16 cellular contexts compared by ENCODE assay signal in genomic region chr1:59018860-59019259, GRCh38.
DNase-seq lines count a peak whose midpoint lies in the region; ATAC-seq, FAIRE-seq and TF ChIP-seq lines count a peak whose summit lies in the region.
"Had no signal": no experiment of that assay in that cellular context is flagged by ENCODE, and none has a peak within 500 bp of the region (broad histone marks: within the 10 kb centered on the region; RNA-seq: fewer than 3 reads in every experiment).

No MANE protein-coding gene starts in this region.

- no peaks in the 10 kb centered on the region for H3K27me3 Mint-ChIP-seq in activated CD4-positive, alpha-beta T cell treated with anti-CD3 and anti-CD28 coated beads for 36 hours
- no peaks in the 10 kb centered on the region for H3K27me3 Mint-ChIP-seq in IgD-negative memory B cell
- H3K27me3 Mint-ChIP-seq: type B pancreatic cell had no signal

- POLR2A ChIA-PET in activated CD4-positive, alpha-beta T cell treated with anti-CD3 and anti-CD28 coated beads for 36 hours (lab: Charles Lee) = no interaction called here

- peak overlapping the region; percentile 88 for H3K27ac Mint-ChIP-seq in activated CD4-positive, alpha-beta T cell treated with anti-CD3 and anti-CD28 coated beads for 36 hours
- peak overlapping the region in 2 of 3 donors; percentile 28 to 87 for H3K27ac Mint-ChIP-seq in IgD-negative memory B cell
- H3K27ac Mint-ChIP-seq: type B pancreatic cell had no signal

- no peak overlapping the region for H3K4me3 Mint-ChIP-seq in activated CD4-positive, alpha-beta T cell treated with anti-CD3 and anti-CD28 coated beads for 36 hours
- peak overlapping the region in 1 of 4 donors; percentile 19 for H3K4me3 Mint-ChIP-seq in IgD-negative memory B cell
- H3K4me3 Mint-ChIP-seq: CD14-positive monocyte, type B pancreatic cell had no signal

- WGBS in psoas muscle, 3 donors = 31 to 46% (median 38%) methylated on average over 7 of the region's 7 CpGs

- H3K4me3 ChIP-seq in psoas muscle (no peak overlapping the region), kidney (ENCODE audit: low read length in 2 of 2) (no peak overlapping the region)
- H3K4me3 ChIP-seq: pancreas, smooth muscle cell had no signal

- intact Hi-C loops in activated CD4-positive, alpha-beta T cell treated with anti-CD3 and anti-CD28 coated beads for 36 hours (cut with DNase I, micrococcal nuclease) = no loop called here
- intact Hi-C loops in Right ventricle myocardium inferior (cut with DNase I) = loop anchor here (1.0 to 5.0 kb wide), 2 partner anchors 24 to 47 kb away; no protein-coding TSS in a partner anchor
- intact Hi-C loops in psoas muscle (cut with DNase I) = loop anchor here in 1 of 2 donors (5.0 kb wide), 3 partner anchors 47 to 128 kb away; no protein-coding TSS in a partner anchor
- intact Hi-C loops in kidney (cut with DNase I) = no loop called here

- ATAC-seq in activated CD4-positive, alpha-beta T cell treated with anti-CD3 and anti-CD28 coated beads for 36 hours = no peak
- ATAC-seq in Right ventricle myocardium inferior = peak; percentile 85
- ATAC-seq in psoas muscle = peak; percentile 91 to 94 (median 94)

- H3K36me3 ChIP-seq in psoas muscle (ENCODE audit: insufficient read depth in 1 of 2, low read depth in 1 of 2) (no peaks in the 10 kb centered on the region), kidney (ENCODE audit: control insufficient read depth in 1 of 2, insufficient read depth in 2 of 2, low read length in 2 of 2) (no peaks in the 10 kb centered on the region)
- H3K36me3 ChIP-seq: pancreas had no signal

- no peaks in the 10 kb centered on the region for H3K27me3 ChIP-seq in psoas muscle (ENCODE audit: insufficient read depth in 3 of 3, low read length in 2 of 3)
- H3K27me3 ChIP-seq: pancreas had no signal

- H3K4me1 ChIP-seq in psoas muscle (peaks cover 37% of the 10 kb centered on the region), kidney (ENCODE audit: control insufficient read depth in 1 of 2, insufficient read depth in 1 of 2, low read depth in 1 of 2, low read length in 2 of 2) (peaks cover 6 to 13% of the 10 kb centered on the region in 2 donors)

- H3K27ac ChIP-seq in psoas muscle (peak overlapping the region; percentile 83), kidney (ENCODE audit: low read depth in 2 of 2, low read length in 2 of 2) (no peak overlapping the region)

- no peaks in the 10 kb centered on the region for H3K9me3 ChIP-seq in psoas muscle
- H3K9me3 ChIP-seq in kidney (ENCODE audit: control insufficient read depth in 1 of 2, low read length in 2 of 2) = no peaks in the 10 kb centered on the region
- H3K9me3 ChIP-seq: pancreas had no signal

- H3K36me3 Mint-ChIP-seq in activated CD4-positive, alpha-beta T cell treated with anti-CD3 and anti-CD28 coated beads for 36 hours (ENCODE audit: low read depth) = peaks cover 3% of the 10 kb centered on the region
- peaks cover 2% of the 10 kb centered on the region for H3K36me3 Mint-ChIP-seq in IgD-negative memory B cell
- H3K36me3 Mint-ChIP-seq: CD14-positive monocyte had no signal

- H3K4me1 Mint-ChIP-seq in activated CD4-positive, alpha-beta T cell treated with anti-CD3 and anti-CD28 coated beads for 36 hours = peaks cover 23% of the 10 kb centered on the region
- peaks cover 24 to 44% (median 35%) of the 10 kb centered on the region in 3 donors for H3K4me1 Mint-ChIP-seq in IgD-negative memory B cell

- H3K9me3 Mint-ChIP-seq in activated CD4-positive, alpha-beta T cell treated with anti-CD3 and anti-CD28 coated beads for 36 hours (ENCODE audit: low read depth) = peaks cover 9% of the 10 kb centered on the region
- no peaks in the 10 kb centered on the region for H3K9me3 Mint-ChIP-seq in IgD-negative memory B cell
- H3K9me3 Mint-ChIP-seq: type B pancreatic cell had no signal

- CTCF ChIA-PET in activated CD4-positive, alpha-beta T cell treated with anti-CD3 and anti-CD28 coated beads for 36 hours (lab: Charles Lee) = interaction anchor here (0.6 kb wide), 2 partner anchors 69 to 161 kb away, joined by 3 read pairs; no protein-coding TSS in a partner anchor

- DNase-seq in activated CD4-positive, alpha-beta T cell treated with anti-CD3 and anti-CD28 coated beads for 36 hours = no peak
- DNase-seq in activated CD4-positive, alpha-beta T cell treated with anti-CD3 and anti-CD28 coated beads for 1 hour = no peak
- DNase-seq in Right ventricle myocardium inferior (ENCODE audit: missing footprints) (no peak), psoas muscle (peak; percentile 37 to 77), NOMO-1 treated with DMSO at 0.1 percent for 48 hours (lab: John Stamatoyannopoulos, UW; ENCODE audit: unreplicated experiment) (no peak), kidney (no peak), NCI-H69 (lab: John Stamatoyannopoulos, UW) (no peak)
- DNase-seq: DMS79 treated with DMSO at 0.1 percent for 48 hours; effector memory CD4-positive, alpha-beta T cell; hippocampal formation; NCI-H1930; pancreas had no signal

- TF ChIP-seq CTCF in psoas muscle (IDR thresholded peaks at IDR 0.05) = no peak
- no peak for TF ChIP-seq CTCF in kidney (IDR thresholded peaks at IDR 0.05; ENCODE audit: borderline replicate concordance, extremely low read depth, insufficient read depth)

- FAIRE-seq in kidney (lab: Jason Lieb, UNC) = no peak
- FAIRE-seq: pancreas had no signal

- H3K9ac ChIP-seq in kidney (ENCODE audit: low read length in 2 of 2) = no peak overlapping the region

Comparison
In these comparisons a context has a peak if more than half of its experiments do, and no peak if none do; other contexts are left out.
1. DNase-seq: peak in psoas muscle (2 of 2); none in activated CD4-positive, alpha-beta T cell treated with anti-CD3 and anti-CD28 coated beads for 36 hours (single experiment), activated CD4-positive, alpha-beta T cell treated with anti-CD3 and anti-CD28 coated beads for 1 hour (single experiment), Right ventricle myocardium inferior (single experiment), NOMO-1 treated with DMSO at 0.1 percent for 48 hours (single experiment), kidney (single experiment) and NCI-H69 (single experiment).